12 cellular contexts compared by ENCODE assay signal in the genomic region with DNA sequence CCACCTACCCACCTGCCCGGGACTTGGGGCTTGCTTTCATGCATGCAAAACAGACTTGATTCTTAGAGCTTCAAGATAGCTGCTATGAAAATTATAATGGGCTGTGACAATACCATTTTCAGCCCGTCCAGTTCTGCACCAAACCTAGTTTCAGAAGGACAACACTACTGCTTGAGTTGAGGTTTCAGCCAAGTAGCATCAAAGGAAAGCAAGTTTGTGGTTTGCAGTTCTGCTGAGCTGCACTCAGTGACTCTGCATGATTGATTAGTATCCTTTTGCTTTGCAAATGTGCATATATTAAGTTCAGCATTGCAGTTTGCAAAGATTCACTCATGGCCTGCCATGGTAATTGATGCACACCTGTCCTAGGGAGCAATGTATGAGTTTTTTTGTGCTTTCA.
DNase-seq lines count a peak whose midpoint lies in the region; ATAC-seq, FAIRE-seq and TF ChIP-seq lines count a peak whose summit lies in the region.
"Had no signal": no experiment of that assay in that cellular context is flagged by ENCODE, and none has a peak within 500 bp of the region (broad histone marks: within the 10 kb centered on the region; RNA-seq: fewer than 3 reads in every experiment).

No MANE protein-coding gene starts in this region.

- no peak overlapping the region for H3K9ac ChIP-seq in KMS-11

- H3K4me1 Mint-ChIP-seq in activated T-helper 1 cell treated with anti-CD3 and anti-CD28 coated beads, Interleukin-12 subunit alpha, Interleukin-12 subunit beta, Interleukin-2, Interleukin-4 antibody, amounts not matched to agents 30 ng/mL and 10 ng/mL and 1 ng/mL, durations not matched to agents 14 hours and 24 hours and 36 hours (ENCODE audit: low read depth), result no peaks in the 10 kb centered on the region

- peak overlapping the region; percentile 80 for H3K4me2 ChIP-seq in KMS-11

- H3K36me3 ChIP-seq in KMS-11 (ENCODE audit: insufficient read depth) (no peaks in the 10 kb centered on the region), psoas muscle (ENCODE audit: insufficient read depth in 1 of 2, low read depth in 1 of 2) (no peaks in the 10 kb centered on the region)
- H3K36me3 ChIP-seq: breast epithelium had no signal

- no peak for TF ChIP-seq POLR2A in GM12892 (IDR thresholded peaks at IDR 0.05; ENCODE audit: low read depth, low read length)

- peak; percentile 98 for ATAC-seq in GM19452 (IDR thresholded peaks at IDR 0.05; ENCODE audit: unreplicated experiment)
- ATAC-seq in HG02938 (IDR thresholded peaks at IDR 0.05; ENCODE audit: unreplicated experiment), result peak; percentile 97
- ATAC-seq in psoas muscle, result no peak
- ATAC-seq: left colon, SK-N-SH treated with all-trans-retinoic acid at 6 μM for 48 hours had no signal

- no peak overlapping the region for H3K4me3 ChIP-seq in KMS-11 (IDR thresholded peaks at IDR 0.05; ENCODE audit: insufficient read depth, low read depth, low read length)
- no peak overlapping the region for H3K4me3 ChIP-seq in psoas muscle
- H3K4me3 ChIP-seq: breast epithelium had no signal

- H3K79me2 ChIP-seq in KMS-11 (ENCODE audit: insufficient read depth, low read depth), result no peaks in the 10 kb centered on the region

- no peaks in the 10 kb centered on the region for H3K27me3 Mint-ChIP-seq in activated T-helper 1 cell treated with anti-CD3 and anti-CD28 coated beads, Interleukin-12 subunit alpha, Interleukin-12 subunit beta, Interleukin-2, Interleukin-4 antibody, amounts not matched to agents 30 ng/mL and 10 ng/mL and 1 ng/mL, durations not matched to agents 14 hours and 24 hours and 36 hours (ENCODE audit: insufficient read depth)

- no peaks in the 10 kb centered on the region for H3K9me3 Mint-ChIP-seq in activated T-helper 1 cell treated with anti-CD3 and anti-CD28 coated beads, Interleukin-12 subunit alpha, Interleukin-12 subunit beta, Interleukin-2, Interleukin-4 antibody, amounts not matched to agents 30 ng/mL and 10 ng/mL and 1 ng/mL, durations not matched to agents 14 hours and 24 hours and 36 hours

- DNase-seq in GM12892 (ENCODE audit: insufficient read length) (peak; percentile 8), NCI-H1092 (lab: John Stamatoyannopoulos, UW) (no peak), ureter (ENCODE audit: low spot score) (no peak), psoas muscle (no peak)
- DNase-seq in activated T-helper 1 cell treated with anti-CD3 and anti-CD28 coated beads, Interleukin-12 subunit alpha, Interleukin-12 subunit beta, Interleukin-2, Interleukin-4 antibody, amounts not matched to agents 30 ng/mL and 10 ng/mL and 1 ng/mL, durations not matched to agents 14 hours and 24 hours and 36 hours (ENCODE audit: low spot score), result no peak
- DNase-seq: left colon, NCI-H2171 treated with DMSO at 0.1 percent for 48 hours had no signal

- H3K4me3 Mint-ChIP-seq in activated T-helper 1 cell treated with anti-CD3 and anti-CD28 coated beads, Interleukin-12 subunit alpha, Interleukin-12 subunit beta, Interleukin-2, Interleukin-4 antibody, amounts not matched to agents 30 ng/mL and 10 ng/mL and 1 ng/mL, durations not matched to agents 14 hours and 24 hours and 36 hours, result no peak overlapping the region

- H3K9me3 ChIP-seq in psoas muscle, result no peaks in the 10 kb centered on the region
- H3K9me3 ChIP-seq: breast epithelium had no signal

- H4K20me1 ChIP-seq in KMS-11 (ENCODE audit: insufficient read depth), result no peaks in the 10 kb centered on the region

- H3K27me3 ChIP-seq in KMS-11 (ENCODE audit: insufficient read depth, low read depth), result no peaks in the 10 kb centered on the region
- no peaks in the 10 kb centered on the region for H3K27me3 ChIP-seq in psoas muscle (ENCODE audit: insufficient read depth in 3 of 3, low read length in 2 of 3)

- H3K27ac ChIP-seq in KMS-11 (peak overlapping the region; percentile 71), psoas muscle (no peak overlapping the region)
- H3K27ac ChIP-seq: breast epithelium had no signal

- no peak overlapping the region for H2AFZ ChIP-seq in KMS-11 (ENCODE audit: low read depth)

- 78 to 83% (median 82%) methylated on average over 2 of the region's 2 CpGs for WGBS in psoas muscle, 3 donors

- no peaks in the 10 kb centered on the region for H3K36me3 Mint-ChIP-seq in activated T-helper 1 cell treated with anti-CD3 and anti-CD28 coated beads, Interleukin-12 subunit alpha, Interleukin-12 subunit beta, Interleukin-2, Interleukin-4 antibody, amounts not matched to agents 30 ng/mL and 10 ng/mL and 1 ng/mL, durations not matched to agents 14 hours and 24 hours and 36 hours (ENCODE audit: low read depth)

- H3K4me1 ChIP-seq in KMS-11 (ENCODE audit: low read depth, poor library complexity, severe bottlenecking), result peaks cover 61% of the 10 kb centered on the region
- no peaks in the 10 kb centered on the region for H3K4me1 ChIP-seq in psoas muscle
- H3K4me1 ChIP-seq: breast epithelium had no signal

- FAIRE-seq in GM12892 (lab: Jason Lieb, UNC), result no peak

- TF ChIP-seq CTCF in KMS-11 (conservative IDR thresholded peaks at IDR 0.05; ENCODE audit: low read depth, low read length) (no peak), psoas muscle (IDR thresholded peaks at IDR 0.05) (no peak)

- intact Hi-C loops in activated T-helper 1 cell treated with anti-CD3 and anti-CD28 coated beads, Interleukin-12 subunit alpha, Interleukin-12 subunit beta, Interleukin-2, Interleukin-4 antibody, amounts not matched to agents 30 ng/mL and 10 ng/mL and 1 ng/mL, durations not matched to agents 14 hours and 24 hours and 36 hours (cut with micrococcal nuclease), result no loop called here
- intact Hi-C loops in psoas muscle (cut with DNase I), result no loop called here

- H3K27ac Mint-ChIP-seq in activated T-helper 1 cell treated with anti-CD3 and anti-CD28 coated beads, Interleukin-12 subunit alpha, Interleukin-12 subunit beta, Interleukin-2, Interleukin-4 antibody, amounts not matched to agents 30 ng/mL and 10 ng/mL and 1 ng/mL, durations not matched to agents 14 hours and 24 hours and 36 hours, result no peak overlapping the region

Comparison
In these comparisons a context has a peak if more than half of its experiments do, and no peak if none do; other contexts are left out.
1. ATAC-seq: peak in GM19452 (single experiment) and HG02938 (single experiment); none in psoas muscle (0 of 4).